In genomic region chr12:71556881-71557280, GRCh38 we compare ENCODE assay signal across 1 cellular context.
A peak's percentile ranks its signal among the peaks of the same experiment; 100 is the strongest.
TF ChIP-seq lines count a peak whose summit lies in the region.

No MANE protein-coding gene starts in this region.

TF ChIP-seq in SK-N-SH, 30 proteins besides CTCF, POLR2A, EP300 and RAD21 (continued from another document):
- TF ChIP-seq ZBTB33 (IDR thresholded peaks at IDR 0.05; ENCODE audit: borderline replicate concordance, low read depth) = no peak
- TF ChIP-seq GATA2 (CRISPR knock-in tag; IDR thresholded peaks at IDR 0.05) = no peak
- TF ChIP-seq TAF1 (IDR thresholded peaks at IDR 0.05; ENCODE audit: borderline replicate concordance, low read depth, low read length) = no peak
- TF ChIP-seq NFIC (IDR thresholded peaks at IDR 0.05; ENCODE audit: borderline replicate concordance) = peak; percentile 48; the same call in 1 of the 2 replicates
- TF ChIP-seq POLR2AphosphoS5 (IDR thresholded peaks at IDR 0.05; ENCODE audit: low read depth, low read length) = no peak
- no peak for TF ChIP-seq REST (IDR thresholded peaks at IDR 0.05; ENCODE audit: low read depth, low read length)
- TF ChIP-seq FOXJ3 (CRISPR knock-in tag; IDR thresholded peaks at IDR 0.05) = no peak
- no peak for TF ChIP-seq RFX5 (IDR thresholded peaks at IDR 0.05; ENCODE audit: low read length)
- peak; percentile 80 for TF ChIP-seq MAX (IDR thresholded peaks at IDR 0.05; ENCODE audit: low read depth)
- 0 out of 2 replicates have a peak, but pooled peaks have one; percentile 7 for TF ChIP-seq USF1 (IDR thresholded peaks at IDR 0.05; ENCODE audit: borderline replicate concordance, low read depth)
